27 cellular contexts compared by ENCODE assay signal in the genomic region with DNA sequence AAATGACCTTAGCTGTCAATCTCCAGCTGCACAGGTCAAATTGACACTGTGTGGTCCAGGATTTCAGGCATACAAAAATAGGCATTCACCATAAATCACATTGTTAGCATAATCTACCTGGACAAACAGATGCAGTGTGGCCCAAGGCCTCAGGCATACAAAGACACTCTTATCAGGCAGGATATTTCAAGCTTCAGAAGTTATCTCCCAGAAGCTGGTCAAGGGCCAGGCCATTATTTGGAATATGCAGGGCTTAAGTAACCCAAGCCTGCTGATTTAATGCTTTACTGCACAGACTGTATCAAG. TPM values are rescaled to one million over a fixed set of nuclear protein-coding genes. Genes with fewer than 3 reads are reported as not detected.
"Had no signal": no experiment of that assay in that cellular context is flagged by ENCODE, and none has a peak within 500 bp of the region (broad histone marks: within the 10 kb centered on the region; RNA-seq: fewer than 3 reads in every experiment).

No MANE protein-coding gene starts in this region.

- H3K4me1 ChIP-seq: left lung, uterus had no signal

- H3K27ac ChIP-seq: esophagus muscularis mucosa, left lung, thoracic aorta, uterus had no signal

- H3K9me3 ChIP-seq: uterus had no signal

- ATAC-seq: activated CD8-positive, alpha-beta T cell treated with anti-CD3 and anti-CD28 coated beads for 36 hours; activated naive CD4-positive, alpha-beta T cell treated with anti-CD3 and anti-CD28 coated beads, Interleukin-2, amount 50 U/mL, for 72 hours; activated T-cell treated with anti-CD3 and anti-CD28 coated beads, Interleukin-2, amount 50 U/mL, for 4 hours; activated T-helper 17 cell treated with anti-CD3 and anti-CD28 coated beads, Interleukin-2, amount 50 U/mL, for 72 hours; left lung; stimulated activated naive CD8-positive, alpha-beta T cell treated with anti-CD3 and anti-CD28 coated beads, Interleukin-15, Interleukin-2, amounts not matched to agents 100 U/mL and 50 U/mL, for 24 hours had no signal

- H3K27me3 ChIP-seq: esophagus muscularis mucosa, heart right ventricle, left lung, uterus had no signal

- DNase-seq: activated B cell treated with CpG ODN at 0.5 μM for 24 hours; activated CD4-positive, alpha-beta T cell treated with anti-CD3 and anti-CD28 coated beads, Interleukin-2, amount 50 U/mL, for 1 hour; activated CD8-positive, alpha-beta T cell treated with anti-CD3 and anti-CD28 coated beads for 36 hours; activated T-cell treated with anti-CD3 and anti-CD28 coated beads, Interleukin-2, amount 50 U/mL, for 4 hours; dermis blood vessel endothelial cell; effector CD4-positive, alpha-beta T cell; foreskin melanocyte; heart right ventricle; kidney glomerular epithelial cell; left lung; posterior cingulate gyrus; right cardiac atrium; stimulated activated CD4-positive, alpha-beta T cell treated with anti-CD3 and anti-CD28 coated beads, Interleukin-2, amount 100 ng/mL, for 48 hours; stimulated activated naive CD8-positive, alpha-beta T cell treated with anti-CD3 and anti-CD28 coated beads, Interleukin-15, Interleukin-2, amounts not matched to agents 100 U/mL and 50 U/mL, for 24 hours; T-helper 2 cell; uterus had no signal

- H3K36me3 ChIP-seq: esophagus muscularis mucosa, heart right ventricle, left lung, thoracic aorta, uterus had no signal

- H3K4me3 ChIP-seq: esophagus muscularis mucosa, heart right ventricle, left lung, thoracic aorta, uterus had no signal

RNA-seq across cellular contexts. Expression of a gene that starts 25.5 kb away (rescaled TPM):
- total RNA-seq: activated B cell treated with CpG ODN at 0.5 μM for 24 hours; activated CD8-positive, alpha-beta T cell treated with anti-CD3 and anti-CD28 coated beads for 36 hours; activated T-cell treated with anti-CD3 and anti-CD28 coated beads, Interleukin-2, amount 50 U/mL, for 4 hours; bronchial epithelial cell; dermis blood vessel endothelial cell; esophagus muscularis mucosa; glomerular endothelial cell; heart right ventricle; lung microvascular endothelial cell; mesenteric fat pad; mucosa of gallbladder; right cardiac atrium; skeletal muscle tissue; subcutaneous adipose tissue; thoracic aorta; uterus had no signal
